Comparison of ENCODE assay signal across 8 cellular contexts in the genomic region with DNA sequence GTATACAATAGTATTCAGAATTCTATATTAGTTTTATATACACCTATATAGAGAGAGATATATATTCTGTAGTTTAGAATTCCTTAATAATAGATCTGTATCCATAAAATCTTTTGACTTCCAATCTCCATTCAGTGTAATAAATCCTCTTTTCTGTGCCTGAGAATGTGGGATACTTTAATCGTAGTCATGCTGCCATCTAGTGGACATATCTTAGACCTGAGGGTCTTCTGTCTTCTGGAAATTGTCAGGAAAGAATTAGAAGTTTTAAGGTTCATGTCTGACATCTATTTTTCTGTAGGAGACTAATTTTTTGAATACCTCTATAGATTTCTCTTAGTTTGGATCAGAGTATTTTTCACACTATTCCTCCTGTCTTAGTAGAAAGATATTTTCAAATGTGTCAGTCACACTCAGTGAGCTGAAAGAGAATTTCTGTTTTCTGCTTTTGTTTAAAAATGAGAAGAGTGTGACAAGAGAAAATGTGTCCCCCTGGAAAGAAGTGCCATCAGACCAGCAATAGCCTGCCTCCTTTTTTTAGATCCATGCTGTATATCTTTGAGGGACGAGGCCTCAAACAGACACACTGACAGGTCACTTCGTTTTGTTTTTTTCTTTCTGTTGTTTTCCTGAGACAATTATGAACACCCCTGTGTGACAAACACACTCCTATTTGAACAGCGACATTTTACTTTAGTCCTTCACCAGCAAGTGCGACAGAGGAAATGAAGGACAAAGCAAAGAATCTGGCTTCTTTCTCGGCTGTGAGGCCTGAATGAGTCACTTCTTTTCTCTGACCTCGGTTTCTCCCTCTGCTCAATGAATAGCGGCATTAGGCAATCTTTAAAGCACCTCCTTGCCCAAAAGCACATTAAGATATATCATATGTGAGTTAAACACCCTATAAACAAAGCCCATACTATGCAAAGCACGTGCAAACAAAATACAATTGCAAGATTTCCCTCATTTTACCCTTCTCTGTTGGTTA.
DNase-seq lines count a peak whose midpoint lies in the region; ATAC-seq and TF ChIP-seq lines count a peak whose summit lies in the region.

No MANE protein-coding gene starts in this region.

- DNase-seq in Panc1 (ENCODE audit: low read depth, low spot score) (peak; percentile 12), epithelial cell of esophagus (ENCODE audit: low read depth) (peak; percentile 70), non-pigmented ciliary epithelial cell (ENCODE audit: low read depth) (peak; percentile 19)
- no peak for DNase-seq in effector memory CD8-positive, alpha-beta T cell

- H3K27me3 ChIP-seq in Panc1 (ENCODE audit: control insufficient read depth, insufficient read depth, low read length), result no peaks in the 10 kb centered on the region

- H3K27ac ChIP-seq in C4-2B (no peak overlapping the region), Panc1 (ENCODE audit: low read length) (no peak overlapping the region)

- H3K4me3 Mint-ChIP-seq in effector memory CD8-positive, alpha-beta T cell, result no peak overlapping the region

- intact Hi-C loops in Panc1 (cut with micrococcal nuclease; ENCODE audit: unreplicated experiment), result loop anchor here (1.0 to 10.0 kb wide), 2 partner anchors 151 to 262 kb away; no protein-coding TSS in a partner anchor

- H3K36me3 Mint-ChIP-seq in effector memory CD8-positive, alpha-beta T cell (ENCODE audit: insufficient read depth), result no peaks in the 10 kb centered on the region

- no peak overlapping the region for H3K27ac Mint-ChIP-seq in effector memory CD8-positive, alpha-beta T cell

- no TSS peak for BruUV-seq in Panc1 (replicated peaks; lab: Mats Ljungman, UMichigan)

- H3K4me1 ChIP-seq in Panc1 (ENCODE audit: control insufficient read depth, insufficient read depth, low read length), result no peaks in the 10 kb centered on the region

- in situ Hi-C loops in Panc1 (cut with HindIII; ENCODE audit: low pct_unique_long_range_greater_than_20kb, low sequenced_read_pairs), result no loop called here

- H3K27me3 Mint-ChIP-seq in effector memory CD8-positive, alpha-beta T cell, result peaks cover 21% of the 10 kb centered on the region in 2 donors

- H3K4me1 Mint-ChIP-seq in effector memory CD8-positive, alpha-beta T cell (ENCODE audit: low read depth in 2 of 2), result no peaks in the 10 kb centered on the region

- CTCF ChIA-PET in Panc1 (lab: Charles Lee), result interaction anchor here (0.6 kb wide), 1 partner anchor 1172 kb away, joined by 3 read pairs; no protein-coding TSS in a partner anchor

- peak; percentile 82 for TF ChIP-seq CTCF in C4-2B (conservative IDR thresholded peaks at IDR 0.05)
- TF ChIP-seq CTCF in LNCAP (IDR thresholded peaks at IDR 0.05), result peak; percentile 79
- TF ChIP-seq CTCF in Panc1 (IDR thresholded peaks at IDR 0.05), result peak; percentile 58; the same call in 1 of the 2 replicates
- peak; percentile 66 for TF ChIP-seq CTCF in epithelial cell of esophagus (IDR thresholded peaks at IDR 0.05; ENCODE audit: insufficient read depth, low read depth, low read length, missing control alignments)

- H3K9me3 Mint-ChIP-seq in effector memory CD8-positive, alpha-beta T cell, result no peaks in the 10 kb centered on the region

- POLR2A ChIA-PET in Panc1 (lab: Charles Lee), result no interaction called here

- H3K36me3 ChIP-seq in Panc1 (ENCODE audit: control insufficient read depth, insufficient read depth, low read length), result no peaks in the 10 kb centered on the region

- H3K4me3 ChIP-seq in Panc1 (ENCODE audit: low read depth in 2 of 2, low read length in 2 of 2) (no peak overlapping the region), epithelial cell of esophagus (ENCODE audit: low read length) (no peak overlapping the region)

- H3K9me3 ChIP-seq in Panc1 (ENCODE audit: control insufficient read depth, insufficient read depth, low read depth, low read length), result no peaks in the 10 kb centered on the region

- ATAC-seq in GM18861 (IDR thresholded peaks at IDR 0.05; ENCODE audit: unreplicated experiment) (peak; percentile 72), Panc1 (no peak), GM18873 (IDR thresholded peaks at IDR 0.05; ENCODE audit: low FRiP score, unreplicated experiment) (no peak)
- ATAC-seq in effector memory CD8-positive, alpha-beta T cell (replicated peaks), result no peak

Comparison
In these comparisons a context has a peak if more than half of its experiments do, and no peak if none do; other contexts are left out.
1. DNase-seq: peak in Panc1 (single experiment), epithelial cell of esophagus (single experiment) and non-pigmented ciliary epithelial cell (single experiment); none in effector memory CD8-positive, alpha-beta T cell (0 of 3).
2. Peak in every context shown above with its lines, with median percentiles within 50 percentile points of each other: CTCF ChIP-seq.